1 cellular context compared by ENCODE assay signal in the genomic region with DNA sequence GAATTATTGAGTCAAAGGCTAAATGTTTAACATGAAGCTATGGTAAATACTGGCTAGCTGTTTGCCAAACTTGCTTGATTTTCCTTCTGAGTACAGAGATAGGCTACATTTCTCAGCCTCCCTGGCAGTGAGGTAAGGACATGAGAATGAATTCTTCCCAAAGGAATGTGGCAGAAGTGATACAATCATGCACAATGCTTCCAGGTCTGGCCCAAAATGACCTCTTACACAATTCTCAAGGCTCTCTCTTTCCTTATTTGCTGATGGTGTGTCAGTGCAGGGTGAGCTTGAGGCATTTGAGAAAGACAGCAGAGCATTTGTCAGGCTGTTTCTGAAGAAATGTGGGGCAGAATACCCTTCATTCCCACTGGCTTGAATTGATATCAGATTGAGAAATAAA.
TF ChIP-seq lines count a peak whose summit lies in the region.

No MANE protein-coding gene starts in this region.

TF ChIP-seq in SK-N-SH, 30 proteins besides CTCF, POLR2A, EP300 and RAD21 (continued from another document):
- TF ChIP-seq RFX5 (IDR thresholded peaks at IDR 0.05; ENCODE audit: low read length) (no peak), YY1 (IDR thresholded peaks at IDR 0.05; ENCODE audit: low read depth) (no peak), TAF1 (IDR thresholded peaks at IDR 0.05; ENCODE audit: borderline replicate concordance, low read depth, low read length) (no peak), TCF12 (IDR thresholded peaks at IDR 0.05) (peak; percentile 58; the same call in 1 of the 2 replicates), TEAD4 (IDR thresholded peaks at IDR 0.05; ENCODE audit: borderline replicate concordance, insufficient read depth) (peak; percentile 65; the same call in 1 of the 2 replicates), GATA2 (CRISPR knock-in tag; IDR thresholded peaks at IDR 0.05) (no peak), MXI1 (IDR thresholded peaks at IDR 0.05; ENCODE audit: low read depth, low read length) (no peak), ELF1 (IDR thresholded peaks at IDR 0.05) (no peak), POLR2AphosphoS5 (IDR thresholded peaks at IDR 0.05; ENCODE audit: low read depth, low read length) (no peak)
- TF ChIP-seq, protein P1, sequence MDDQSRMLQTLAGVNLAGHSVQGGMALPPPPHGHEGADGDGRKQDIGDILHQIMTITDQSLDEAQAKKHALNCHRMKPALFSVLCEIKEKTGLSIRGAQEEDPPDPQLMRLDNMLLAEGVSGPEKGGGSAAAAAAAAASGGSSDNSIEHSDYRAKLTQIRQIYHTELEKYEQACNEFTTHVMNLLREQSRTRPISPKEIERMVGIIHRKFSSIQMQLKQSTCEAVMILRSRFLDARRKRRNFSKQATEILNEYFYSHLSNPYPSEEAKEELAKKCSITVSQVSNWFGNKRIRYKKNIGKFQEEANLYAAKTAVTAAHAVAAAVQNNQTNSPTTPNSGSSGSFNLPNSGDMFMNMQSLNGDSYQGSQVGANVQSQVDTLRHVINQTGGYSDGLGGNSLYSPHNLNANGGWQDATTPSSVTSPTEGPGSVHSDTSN (IDR thresholded peaks at IDR 0.05): peak; percentile 57
- TF ChIP-seq, protein P2, sequence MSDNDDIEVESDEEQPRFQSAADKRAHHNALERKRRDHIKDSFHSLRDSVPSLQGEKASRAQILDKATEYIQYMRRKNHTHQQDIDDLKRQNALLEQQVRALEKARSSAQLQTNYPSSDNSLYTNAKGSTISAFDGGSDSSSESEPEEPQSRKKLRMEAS (IDR thresholded peaks at IDR 0.05; ENCODE audit: low read depth): no peak
- TF ChIP-seq, protein P3, sequence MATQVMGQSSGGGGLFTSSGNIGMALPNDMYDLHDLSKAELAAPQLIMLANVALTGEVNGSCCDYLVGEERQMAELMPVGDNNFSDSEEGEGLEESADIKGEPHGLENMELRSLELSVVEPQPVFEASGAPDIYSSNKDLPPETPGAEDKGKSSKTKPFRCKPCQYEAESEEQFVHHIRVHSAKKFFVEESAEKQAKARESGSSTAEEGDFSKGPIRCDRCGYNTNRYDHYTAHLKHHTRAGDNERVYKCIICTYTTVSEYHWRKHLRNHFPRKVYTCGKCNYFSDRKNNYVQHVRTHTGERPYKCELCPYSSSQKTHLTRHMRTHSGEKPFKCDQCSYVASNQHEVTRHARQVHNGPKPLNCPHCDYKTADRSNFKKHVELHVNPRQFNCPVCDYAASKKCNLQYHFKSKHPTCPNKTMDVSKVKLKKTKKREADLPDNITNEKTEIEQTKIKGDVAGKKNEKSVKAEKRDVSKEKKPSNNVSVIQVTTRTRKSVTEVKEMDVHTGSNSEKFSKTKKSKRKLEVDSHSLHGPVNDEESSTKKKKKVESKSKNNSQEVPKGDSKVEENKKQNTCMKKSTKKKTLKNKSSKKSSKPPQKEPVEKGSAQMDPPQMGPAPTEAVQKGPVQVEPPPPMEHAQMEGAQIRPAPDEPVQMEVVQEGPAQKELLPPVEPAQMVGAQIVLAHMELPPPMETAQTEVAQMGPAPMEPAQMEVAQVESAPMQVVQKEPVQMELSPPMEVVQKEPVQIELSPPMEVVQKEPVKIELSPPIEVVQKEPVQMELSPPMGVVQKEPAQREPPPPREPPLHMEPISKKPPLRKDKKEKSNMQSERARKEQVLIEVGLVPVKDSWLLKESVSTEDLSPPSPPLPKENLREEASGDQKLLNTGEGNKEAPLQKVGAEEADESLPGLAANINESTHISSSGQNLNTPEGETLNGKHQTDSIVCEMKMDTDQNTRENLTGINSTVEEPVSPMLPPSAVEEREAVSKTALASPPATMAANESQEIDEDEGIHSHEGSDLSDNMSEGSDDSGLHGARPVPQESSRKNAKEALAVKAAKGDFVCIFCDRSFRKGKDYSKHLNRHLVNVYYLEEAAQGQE (IDR thresholded peaks at IDR 0.05; ENCODE audit: low read depth, low read length): no peak
- TF ChIP-seq, protein P4, sequence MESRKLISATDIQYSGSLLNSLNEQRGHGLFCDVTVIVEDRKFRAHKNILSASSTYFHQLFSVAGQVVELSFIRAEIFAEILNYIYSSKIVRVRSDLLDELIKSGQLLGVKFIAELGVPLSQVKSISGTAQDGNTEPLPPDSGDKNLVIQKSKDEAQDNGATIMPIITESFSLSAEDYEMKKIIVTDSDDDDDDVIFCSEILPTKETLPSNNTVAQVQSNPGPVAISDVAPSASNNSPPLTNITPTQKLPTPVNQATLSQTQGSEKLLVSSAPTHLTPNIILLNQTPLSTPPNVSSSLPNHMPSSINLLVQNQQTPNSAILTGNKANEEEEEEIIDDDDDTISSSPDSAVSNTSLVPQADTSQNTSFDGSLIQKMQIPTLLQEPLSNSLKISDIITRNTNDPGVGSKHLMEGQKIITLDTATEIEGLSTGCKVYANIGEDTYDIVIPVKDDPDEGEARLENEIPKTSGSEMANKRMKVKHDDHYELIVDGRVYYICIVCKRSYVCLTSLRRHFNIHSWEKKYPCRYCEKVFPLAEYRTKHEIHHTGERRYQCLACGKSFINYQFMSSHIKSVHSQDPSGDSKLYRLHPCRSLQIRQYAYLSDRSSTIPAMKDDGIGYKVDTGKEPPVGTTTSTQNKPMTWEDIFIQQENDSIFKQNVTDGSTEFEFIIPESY (IDR thresholded peaks at IDR 0.05; ENCODE audit: borderline replicate concordance, low read depth): no peak
